ENCODE assay signal across 9 cellular contexts in the genomic region with DNA sequence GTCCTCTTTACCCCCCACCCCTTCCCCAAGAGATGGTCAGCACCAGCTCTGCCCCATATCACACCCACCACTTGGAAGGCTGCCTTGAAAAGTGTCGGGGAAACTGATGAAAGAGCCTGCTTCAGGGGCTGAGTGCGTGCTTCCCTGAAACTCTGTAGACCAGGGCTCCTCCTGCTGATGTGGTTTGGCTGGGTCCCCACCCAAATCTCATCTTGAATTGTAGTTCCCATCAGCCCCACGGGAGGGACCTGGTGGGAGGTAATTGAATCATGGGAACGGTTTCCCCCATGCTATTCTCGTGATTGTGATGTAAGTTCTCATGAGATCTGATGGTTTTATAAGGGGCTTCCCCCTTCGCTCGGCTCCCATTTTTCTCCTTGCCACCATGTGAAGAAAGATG.
"Had no signal": no experiment of that assay in that cellular context is flagged by ENCODE, and none has a peak within 500 bp of the region (broad histone marks: within the 10 kb centered on the region; RNA-seq: fewer than 3 reads in every experiment).

No MANE protein-coding gene starts in this region.

- FAIRE-seq: HTR-8/SVneo had no signal

- ATAC-seq: HCT116 had no signal

- H3K9me3 ChIP-seq: HAP-1 had no signal

- H3K9ac ChIP-seq: GM23248 had no signal

- H3K4me1 ChIP-seq: HAP-1 had no signal

- DNase-seq: GM23248, GOT3, H7, HFFc6, IMR-90, KBM-7 had no signal

- H3K27ac ChIP-seq: GM23248 had no signal

- H3K36me3 ChIP-seq: HAP-1 had no signal

- H3K4me3 ChIP-seq: GM23248, HAP-1 had no signal

- H2AFZ ChIP-seq: GM23248 had no signal
